ENCODE assay signal across 8 cellular contexts in the genomic region with DNA sequence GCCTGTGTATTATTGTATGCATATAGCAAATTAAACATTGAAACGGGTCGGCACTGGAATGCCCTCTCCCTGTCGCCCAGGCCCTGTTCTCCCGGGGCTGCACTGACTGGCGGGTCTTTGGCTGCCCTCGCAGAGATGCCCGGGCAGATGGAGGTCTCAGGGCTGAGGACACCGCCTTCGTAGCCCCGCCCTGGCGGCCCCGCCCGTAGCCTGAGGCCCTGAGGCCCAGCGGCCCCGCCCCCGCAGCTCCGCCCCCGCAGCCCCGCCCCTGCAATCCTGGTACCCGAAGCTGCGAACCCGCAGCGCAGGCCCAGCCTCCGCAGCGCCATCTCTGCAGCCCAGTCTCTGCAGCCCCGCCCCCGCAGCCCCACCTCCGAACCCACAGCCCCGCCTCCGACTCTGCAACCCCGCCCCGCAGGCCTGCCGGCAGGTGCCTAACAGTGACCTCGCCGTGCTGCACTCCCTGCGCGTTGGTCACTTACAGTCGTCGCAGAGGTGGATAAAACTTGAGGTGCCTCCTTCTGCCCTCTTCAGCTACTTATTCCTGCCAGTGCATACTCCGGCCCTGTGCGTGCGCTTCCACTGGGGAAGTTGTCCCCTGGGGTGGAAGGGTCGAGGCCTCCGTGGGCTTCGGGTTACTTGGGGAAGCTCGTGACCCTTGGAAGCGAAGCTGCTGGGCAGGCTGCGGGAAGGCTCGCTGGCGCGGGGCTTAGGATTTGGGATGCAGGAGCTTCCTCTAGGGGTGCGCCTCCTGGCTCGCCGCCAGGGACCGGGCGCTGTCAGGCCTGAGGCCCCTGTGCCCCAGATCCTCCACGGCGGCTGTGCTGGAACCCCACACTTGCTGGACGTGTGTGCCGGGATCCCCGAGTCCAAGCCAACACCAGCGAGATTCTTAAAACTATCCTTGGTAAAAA.
DNase-seq lines count a peak whose midpoint lies in the region; ATAC-seq, FAIRE-seq and TF ChIP-seq lines count a peak whose summit lies in the region.

No MANE protein-coding gene starts in this region.

- ATAC-seq in HG03432 (IDR thresholded peaks at IDR 0.05; ENCODE audit: unreplicated experiment) = peak; percentile 82

- no peak for DNase-seq in AG04449 (ENCODE audit: low read depth, low spot score)
- peak; percentile 54 for DNase-seq in GM19239 (ENCODE audit: insufficient read length, low spot score)
- peak; percentile 86 for DNase-seq in T-helper 9 cell
- DNase-seq in astrocyte of the spinal cord (ENCODE audit: low read depth, low spot score) = peak; percentile 47
- DNase-seq in iPS-NIHi11 (ENCODE audit: low spot score) = peak; percentile 94
- peak; percentile 63 to 68 for DNase-seq in stimulated activated CD4-positive, alpha-beta T cell treated with anti-CD3 and anti-CD28 coated beads, Interleukin-2, amount 100 ng/mL, for 48 hours
- DNase-seq in NCI-H2107 treated with DMSO at 0.1 percent for 48 hours (lab: John Stamatoyannopoulos, UW; ENCODE audit: unreplicated experiment) = no peak

- TF ChIP-seq CTCF in AG04449 (IDR thresholded peaks at IDR 0.05; ENCODE audit: insufficient read depth, low read length, missing control alignments) = no peak
- TF ChIP-seq CTCF in astrocyte of the spinal cord (IDR thresholded peaks at IDR 0.05; ENCODE audit: low read depth, low read length) = no peak

- POLR2A ChIA-PET in AG04449 (lab: Yijun Ruan, JAX) = no interaction called here

- H3K4me3 ChIP-seq in AG04449 (ENCODE audit: low read depth, low read length) (peak overlapping the region; percentile 29), astrocyte of the spinal cord (ENCODE audit: low read depth, low read length) (peak overlapping the region; percentile 26)

- FAIRE-seq in GM19239 (lab: Jason Lieb, UNC) = no peak

- in situ Hi-C loops in astrocyte of the spinal cord (cut with HindIII; ENCODE audit: low sequenced_read_pairs) = no loop called here

- CTCF ChIA-PET in AG04449 (lab: Yijun Ruan, JAX) = interaction anchor here (0.7 to 2.5 kb wide), 8 partner anchors 10 to 1249 kb away, joined by 3 to 14 read pairs (median 4); no protein-coding TSS in a partner anchor

Comparison
In these comparisons a context has a peak if more than half of its experiments do, and no peak if none do; other contexts are left out.
1. DNase-seq: peak in GM19239 (single experiment), T-helper 9 cell (single experiment), astrocyte of the spinal cord (single experiment), iPS-NIHi11 (single experiment) and stimulated activated CD4-positive, alpha-beta T cell treated with anti-CD3 and anti-CD28 coated beads, Interleukin-2, amount 100 ng/mL, for 48 hours (2 of 2); none in AG04449 (single experiment) and NCI-H2107 treated with DMSO at 0.1 percent for 48 hours (single experiment).